Comparison of ENCODE assay signal across 8 cellular contexts in genomic region chr10:121900443-121901174, GRCh38. TPM values are rescaled to one million over a fixed set of nuclear protein-coding genes. Genes with fewer than 3 reads are reported as not detected.
DNase-seq lines count a peak whose midpoint lies in the region; TF ChIP-seq lines count a peak whose summit lies in the region.

No MANE protein-coding gene starts in this region.

- TF ChIP-seq POLR2A in transverse colon (IDR thresholded peaks at IDR 0.05), result no peak

- peaks cover 0 to 3% (median 0%) of the 10 kb centered on the region in 4 donors for H3K4me1 ChIP-seq in transverse colon

- in situ Hi-C loops in transverse colon (cut with MboI; ENCODE audit: low pct_ligation_motif_present in 1 of 4, low pct_unique_long_range_greater_than_20kb in 1 of 4, low sequenced_read_pairs in 3 of 4), result no loop called here

- no peaks in the 10 kb centered on the region for H3K27me3 ChIP-seq in transverse colon

- TF ChIP-seq EP300 in transverse colon (IDR thresholded peaks at IDR 0.05; ENCODE audit: low read depth), result no peak

- H3K27ac ChIP-seq in transverse colon, result no peak overlapping the region

- H3K9me3 ChIP-seq in transverse colon, result no peaks in the 10 kb centered on the region

- 10 to 47% methylated on average over 5 to 10 of the region's 10 CpGs for WGBS in transverse colon (ENCODE audit: low coverage in 1 of 2), 2 donors

- no peak overlapping the region for H3K4me3 ChIP-seq in cardiac fibroblast (replicated peaks in 1 of 2; ENCODE audit: low read depth in 2 of 2, low read length in 2 of 2)
- no peak overlapping the region for H3K4me3 ChIP-seq in transverse colon

- H3K36me3 ChIP-seq in transverse colon, result peaks cover 0 to 24% (median 10%) of the 10 kb centered on the region in 4 donors

- TF ChIP-seq CTCF in cardiac fibroblast (IDR thresholded peaks at IDR 0.05; ENCODE audit: low read depth, low read length), result peak; percentile 54
- TF ChIP-seq CTCF in transverse colon (IDR thresholded peaks at IDR 0.05), result peak; percentile 59 to 73 (median 66)

- intact Hi-C loops in transverse colon (cut with DNase I; ENCODE audit: low total_unique reads), result no loop called here

- DNase-seq in COR-L47 (lab: John Stamatoyannopoulos, UW) (peak; percentile 38), GM19238 (ENCODE audit: insufficient read length, low spot score) (peak; percentile 20), HPDE6-E6E7 (ENCODE audit: extremely low spot score) (peak; percentile 40), NCI-H82 treated with DMSO at 0.1 percent for 48 hours (lab: John Stamatoyannopoulos, UW; ENCODE audit: unreplicated experiment) (peak; percentile 33), cardiac fibroblast (ENCODE audit: low read depth in 2 of 2) (peak; percentile 78 to 82), left kidney (ENCODE audit: low read depth, low spot score) (peak; percentile 91), transverse colon (no peak), ecto neural progenitor cell (ENCODE audit: low spot score) (no peak)

RNA-seq across cellular contexts. Expression of gene ATE1, which starts 27.2 kb away (rescaled TPM):
- 1,000 to 10,000 TPM in 1 of 4 donors, 10 to 100 TPM in 3; 25.3 to 1,446 (median 31.4) TPM for total RNA-seq in transverse colon

Comparison
In these comparisons a context has a peak if more than half of its experiments do, and no peak if none do; other contexts are left out.
1. DNase-seq: peak in COR-L47 (single experiment), GM19238 (single experiment), HPDE6-E6E7 (single experiment), NCI-H82 treated with DMSO at 0.1 percent for 48 hours (single experiment), cardiac fibroblast (2 of 2) and left kidney (single experiment); none in transverse colon (single experiment) and ecto neural progenitor cell (single experiment).